Comparison of ENCODE assay signal across 22 cellular contexts in genomic region chr18:59691996-59692395, GRCh38. TPM values are rescaled to one million over a fixed set of nuclear protein-coding genes. Genes with fewer than 3 reads are reported as not detected.
"Had no signal": no experiment of that assay in that cellular context is flagged by ENCODE, and none has a peak within 500 bp of the region (broad histone marks: within the 10 kb centered on the region; RNA-seq: fewer than 3 reads in every experiment).

No MANE protein-coding gene starts in this region.

- ATAC-seq: activated CD8-positive, alpha-beta memory T cell treated with anti-CD3 and anti-CD28 coated beads, Interleukin-2, amount 10 ng/mL, durations not matched to agents 7 days and 5 days; body of pancreas; left cardiac atrium; naive thymus-derived CD8-positive, alpha-beta T cell; sciatic nerve; stimulated activated naive CD8-positive, alpha-beta T cell treated with anti-CD3 and anti-CD28 coated beads, Interleukin-15, Interleukin-2, amounts not matched to agents 100 U/mL and 50 U/mL, for 24 hours; T-cell had no signal

- H3K36me3 ChIP-seq: colonic mucosa, tibial nerve, uterus had no signal

- H3K27ac ChIP-seq: body of pancreas, colonic mucosa, epithelial cell of prostate, parathyroid adenoma, tibial nerve, uterus had no signal

- H3K27me3 ChIP-seq: uterus had no signal

- H2AFZ ChIP-seq: parathyroid adenoma had no signal

- H3K9ac ChIP-seq: parathyroid adenoma had no signal

- H3K79me2 ChIP-seq: parathyroid adenoma had no signal

- H3K9me3 ChIP-seq: body of pancreas, colonic mucosa, tibial nerve, uterus had no signal

- H3K4me3 ChIP-seq: body of pancreas, colonic mucosa, tibial nerve, uterus had no signal

- H3K4me1 ChIP-seq: colonic mucosa, parathyroid adenoma had no signal

- DNase-seq: activated B cell treated with CpG ODN at 0.5 μM for 24 hours; activated CD4-positive, alpha-beta memory T cell treated with anti-CD3 and anti-CD28 coated beads for 36 hours; activated CD4-positive, alpha-beta T cell treated with anti-CD3 and anti-CD28 coated beads for 4 hours; activated CD8-positive, alpha-beta memory T cell treated with anti-CD3 and anti-CD28 coated beads, Interleukin-2, amount 10 ng/mL, durations not matched to agents 7 days and 5 days; activated naive CD4-positive, alpha-beta T cell; activated naive CD8-positive, alpha-beta T cell treated with anti-CD3 and anti-CD28 coated beads for 36 hours; amniotic stem cell; body of pancreas; central memory CD4-positive, alpha-beta T cell; colonic mucosa; endodermal cell; left cardiac atrium; mesenchymal stem cell; naive thymus-derived CD8-positive, alpha-beta T cell; stimulated activated CD4-positive, alpha-beta T cell treated with anti-CD3 and anti-CD28 coated beads, Interleukin-1b, Interleukin-23, amount 100 ng/mL, for 48 hours; stimulated activated naive CD8-positive, alpha-beta T cell treated with anti-CD3 and anti-CD28 coated beads, Interleukin-15, Interleukin-2, amounts not matched to agents 100 U/mL and 50 U/mL, for 24 hours; T-cell; uterus had no signal

RNA-seq across cellular contexts. Expression of gene CCBE1, which starts 5.2 kb away (rescaled TPM):
- total RNA-seq: activated naive CD8-positive, alpha-beta T cell treated with anti-CD3 and anti-CD28 coated beads for 36 hours; naive thymus-derived CD8-positive, alpha-beta T cell had no signal
